In genomic region chr4:25346913-25347312, GRCh38 we compare ENCODE assay signal across 15 cellular contexts. TPM values are rescaled to one million over a fixed set of nuclear protein-coding genes. Genes with fewer than 3 reads are reported as not detected.
DNase-seq lines count a peak whose midpoint lies in the region; ATAC-seq, FAIRE-seq and TF ChIP-seq lines count a peak whose summit lies in the region.
"Had no signal": no experiment of that assay in that cellular context is flagged by ENCODE, and none has a peak within 500 bp of the region (broad histone marks: within the 10 kb centered on the region; RNA-seq: fewer than 3 reads in every experiment).

No MANE protein-coding gene starts in this region.

- no peaks in the 10 kb centered on the region for H3F3A ChIP-seq in MM.1S (ENCODE audit: insufficient read depth, low read length)

- POLR2A ChIA-PET in activated CD4-positive, alpha-beta memory T cell treated with anti-CD3 and anti-CD28 coated beads for 36 hours (lab: Charles Lee) = no interaction called here
- POLR2A ChIA-PET in activated CD4-positive, alpha-beta memory T cell treated with anti-CD3 and anti-CD28 coated beads, Interleukin-2, amount 10 ng/mL, durations not matched to agents 7 days and 5 days (lab: Charles Lee) = interaction anchor here (1.5 kb wide), 1 partner anchor 15 kb away, joined by 4 read pairs; no protein-coding TSS in a partner anchor

- H3K9me3 Mint-ChIP-seq in activated CD4-positive, alpha-beta memory T cell treated with anti-CD3 and anti-CD28 coated beads for 36 hours = no peaks in the 10 kb centered on the region
- H3K9me3 Mint-ChIP-seq in activated CD4-positive, alpha-beta memory T cell treated with anti-CD3 and anti-CD28 coated beads, Interleukin-2, amount 10 ng/mL, durations not matched to agents 7 days and 5 days = no peaks in the 10 kb centered on the region
- H3K9me3 Mint-ChIP-seq in stimulated activated memory B cell treated with anti-CD40 and anti-IgM and Interleukin-4, amounts not matched to agents 10 μg/mL and 1 μg/mL and 100 μg/mL, for 72 hours = no peaks in the 10 kb centered on the region

- H3K4me1 Mint-ChIP-seq in activated CD4-positive, alpha-beta memory T cell treated with anti-CD3 and anti-CD28 coated beads for 36 hours (ENCODE audit: low read depth) = peaks cover 4% of the 10 kb centered on the region
- H3K4me1 Mint-ChIP-seq in activated CD4-positive, alpha-beta memory T cell treated with anti-CD3 and anti-CD28 coated beads, Interleukin-2, amount 10 ng/mL, durations not matched to agents 7 days and 5 days = no peaks in the 10 kb centered on the region
- H3K4me1 Mint-ChIP-seq in stimulated activated memory B cell treated with anti-CD40 and anti-IgM and Interleukin-4, amounts not matched to agents 10 μg/mL and 1 μg/mL and 100 μg/mL, for 72 hours = peaks cover 8% of the 10 kb centered on the region

- H3K9me2 ChIP-seq in MM.1S (replicated peaks; ENCODE audit: insufficient read depth, low read length) = no peaks in the 10 kb centered on the region

- peak; percentile 65 for ATAC-seq in GM21737 (IDR thresholded peaks at IDR 0.05; ENCODE audit: unreplicated experiment)
- peak; percentile 69 for ATAC-seq in HG03457 (IDR thresholded peaks at IDR 0.05; ENCODE audit: unreplicated experiment)
- peak; percentile 80 for ATAC-seq in stimulated activated memory B cell treated with anti-CD40 and anti-IgM and Interleukin-4, amounts not matched to agents 10 μg/mL and 1 μg/mL and 100 μg/mL, for 72 hours

- no peak for DNase-seq in activated CD4-positive, alpha-beta memory T cell treated with anti-CD3 and anti-CD28 coated beads for 36 hours
- no peak for DNase-seq in activated CD4-positive, alpha-beta memory T cell treated with anti-CD3 and anti-CD28 coated beads, Interleukin-2, amount 10 ng/mL, durations not matched to agents 7 days and 5 days
- DNase-seq in MM.1S = no peak
- DNase-seq in H54 (ENCODE audit: insufficient read length, low spot score) = no peak
- DNase-seq in ecto neural progenitor cell (ENCODE audit: low spot score) = no peak
- DNase-seq: activated CD4-positive, CD25-positive, alpha-beta regulatory T cell treated with anti-CD3 and anti-CD28 coated beads, Interleukin-2, amount 50 U/mL, for 72 hours; activated effector memory CD4-positive, alpha-beta T cell treated with Interleukin-2 at 50 U/mL for 16 hours; Calu3; IMR-90; NCI-H2029 treated with DMSO at 0.1 percent for 48 hours had no signal

- no peak overlapping the region for H3K27ac ChIP-seq in MM.1S (ENCODE audit: low read length)
- H3K27ac ChIP-seq: epithelial cell of prostate, thoracic aorta had no signal

- no peak overlapping the region for H3K4me3 Mint-ChIP-seq in activated CD4-positive, alpha-beta memory T cell treated with anti-CD3 and anti-CD28 coated beads for 36 hours
- no peak overlapping the region for H3K4me3 Mint-ChIP-seq in activated CD4-positive, alpha-beta memory T cell treated with anti-CD3 and anti-CD28 coated beads, Interleukin-2, amount 10 ng/mL, durations not matched to agents 7 days and 5 days
- H3K4me3 Mint-ChIP-seq in stimulated activated memory B cell treated with anti-CD40 and anti-IgM and Interleukin-4, amounts not matched to agents 10 μg/mL and 1 μg/mL and 100 μg/mL, for 72 hours = no peak overlapping the region

- H2AFZ ChIP-seq in MM.1S (ENCODE audit: low read length) = no peak overlapping the region

- no peak overlapping the region for H3K4me3 ChIP-seq in MM.1S (ENCODE audit: low read length)
- H3K4me3 ChIP-seq: thoracic aorta had no signal

- H3K79me2 ChIP-seq in MM.1S (ENCODE audit: low read length) = no peaks in the 10 kb centered on the region

- peaks cover 4% of the 10 kb centered on the region for H3K36me3 Mint-ChIP-seq in activated CD4-positive, alpha-beta memory T cell treated with anti-CD3 and anti-CD28 coated beads for 36 hours
- no peaks in the 10 kb centered on the region for H3K36me3 Mint-ChIP-seq in activated CD4-positive, alpha-beta memory T cell treated with anti-CD3 and anti-CD28 coated beads, Interleukin-2, amount 10 ng/mL, durations not matched to agents 7 days and 5 days (ENCODE audit: low read depth)
- peaks cover 15% of the 10 kb centered on the region for H3K36me3 Mint-ChIP-seq in stimulated activated memory B cell treated with anti-CD40 and anti-IgM and Interleukin-4, amounts not matched to agents 10 μg/mL and 1 μg/mL and 100 μg/mL, for 72 hours

- H3K4me2 ChIP-seq in MM.1S (ENCODE audit: low read depth, low read length) = no peak overlapping the region

- no peaks in the 10 kb centered on the region for H3K27me3 Mint-ChIP-seq in activated CD4-positive, alpha-beta memory T cell treated with anti-CD3 and anti-CD28 coated beads for 36 hours
- H3K27me3 Mint-ChIP-seq in activated CD4-positive, alpha-beta memory T cell treated with anti-CD3 and anti-CD28 coated beads, Interleukin-2, amount 10 ng/mL, durations not matched to agents 7 days and 5 days = no peaks in the 10 kb centered on the region
- H3K27me3 Mint-ChIP-seq in stimulated activated memory B cell treated with anti-CD40 and anti-IgM and Interleukin-4, amounts not matched to agents 10 μg/mL and 1 μg/mL and 100 μg/mL, for 72 hours = no peaks in the 10 kb centered on the region

- intact Hi-C loops in activated CD4-positive, alpha-beta memory T cell treated with anti-CD3 and anti-CD28 coated beads for 36 hours (cut with micrococcal nuclease) = no loop called here

- CTCF ChIA-PET in activated CD4-positive, alpha-beta memory T cell treated with anti-CD3 and anti-CD28 coated beads for 36 hours (lab: Charles Lee) = interaction anchor here (0.7 kb wide), 1 partner anchor 34 kb away, joined by 4 read pairs; the partner anchor contains the start of gene ZCCHC4
- CTCF ChIA-PET in activated CD4-positive, alpha-beta memory T cell treated with anti-CD3 and anti-CD28 coated beads, Interleukin-2, amount 10 ng/mL, durations not matched to agents 7 days and 5 days (lab: Charles Lee) = interaction anchor here (0.7 to 1.6 kb wide), 2 partner anchors 15 to 35 kb away, joined by 3 to 5 read pairs; partner anchors contain the start of gene ZCCHC4

- no peaks in the 10 kb centered on the region for H3K4me1 ChIP-seq in MM.1S (ENCODE audit: low read length)

- no peaks in the 10 kb centered on the region for H4K20me1 ChIP-seq in MM.1S (ENCODE audit: insufficient read depth, low read length)

- no peak for FAIRE-seq in H54 (lab: Jason Lieb, UNC)

- peak overlapping the region; percentile 23 for H3K27ac Mint-ChIP-seq in activated CD4-positive, alpha-beta memory T cell treated with anti-CD3 and anti-CD28 coated beads for 36 hours
- H3K27ac Mint-ChIP-seq in activated CD4-positive, alpha-beta memory T cell treated with anti-CD3 and anti-CD28 coated beads, Interleukin-2, amount 10 ng/mL, durations not matched to agents 7 days and 5 days = no peak overlapping the region
- H3K27ac Mint-ChIP-seq in stimulated activated memory B cell treated with anti-CD40 and anti-IgM and Interleukin-4, amounts not matched to agents 10 μg/mL and 1 μg/mL and 100 μg/mL, for 72 hours = no peak overlapping the region

- no peak for TF ChIP-seq CTCF in MM.1S (IDR thresholded peaks at IDR 0.05; ENCODE audit: low read length)

- no peaks in the 10 kb centered on the region for H3K9me3 ChIP-seq in MM.1S (replicated peaks; ENCODE audit: insufficient read depth, low read length)
- H3K9me3 ChIP-seq: thoracic aorta had no signal

- H3K36me3 ChIP-seq in MM.1S (replicated peaks; ENCODE audit: insufficient read depth, low read length) = no peaks in the 10 kb centered on the region; the same call in 1 of the 2 replicates
- H3K36me3 ChIP-seq: thoracic aorta had no signal

- H3K27me3 ChIP-seq in MM.1S (replicated peaks; ENCODE audit: insufficient read depth, low read length) = no peaks in the 10 kb centered on the region

- TF ChIP-seq POLR2A in H54 (IDR thresholded peaks at IDR 0.05; ENCODE audit: low read depth, low read length) = no peak

- H3K9ac ChIP-seq in MM.1S (ENCODE audit: low read length) = no peak overlapping the region

RNA-seq across cellular contexts. Expression of gene ANAPC4, which starts 30.1 kb away (rescaled TPM):
- total RNA-seq in activated CD4-positive, alpha-beta memory T cell treated with anti-CD3 and anti-CD28 coated beads for 36 hours = 10 to 100 TPM; 26.1 to 31.5 TPM
- total RNA-seq in activated CD4-positive, alpha-beta memory T cell treated with anti-CD3 and anti-CD28 coated beads, Interleukin-2, amount 10 ng/mL, durations not matched to agents 7 days and 5 days = 10 to 100 TPM; 41.0 to 41.2 TPM

RNA-seq across cellular contexts. Expression of gene ZCCHC4, which starts 34.3 kb away (rescaled TPM):
- total RNA-seq in activated CD4-positive, alpha-beta memory T cell treated with anti-CD3 and anti-CD28 coated beads for 36 hours = 10 to 100 TPM; 10.6 to 11.5 TPM
- total RNA-seq in activated CD4-positive, alpha-beta memory T cell treated with anti-CD3 and anti-CD28 coated beads, Interleukin-2, amount 10 ng/mL, durations not matched to agents 7 days and 5 days = 1 to 10 TPM; 8.4 TPM
